ENCODE assay signal across 14 cellular contexts in the genomic region with DNA sequence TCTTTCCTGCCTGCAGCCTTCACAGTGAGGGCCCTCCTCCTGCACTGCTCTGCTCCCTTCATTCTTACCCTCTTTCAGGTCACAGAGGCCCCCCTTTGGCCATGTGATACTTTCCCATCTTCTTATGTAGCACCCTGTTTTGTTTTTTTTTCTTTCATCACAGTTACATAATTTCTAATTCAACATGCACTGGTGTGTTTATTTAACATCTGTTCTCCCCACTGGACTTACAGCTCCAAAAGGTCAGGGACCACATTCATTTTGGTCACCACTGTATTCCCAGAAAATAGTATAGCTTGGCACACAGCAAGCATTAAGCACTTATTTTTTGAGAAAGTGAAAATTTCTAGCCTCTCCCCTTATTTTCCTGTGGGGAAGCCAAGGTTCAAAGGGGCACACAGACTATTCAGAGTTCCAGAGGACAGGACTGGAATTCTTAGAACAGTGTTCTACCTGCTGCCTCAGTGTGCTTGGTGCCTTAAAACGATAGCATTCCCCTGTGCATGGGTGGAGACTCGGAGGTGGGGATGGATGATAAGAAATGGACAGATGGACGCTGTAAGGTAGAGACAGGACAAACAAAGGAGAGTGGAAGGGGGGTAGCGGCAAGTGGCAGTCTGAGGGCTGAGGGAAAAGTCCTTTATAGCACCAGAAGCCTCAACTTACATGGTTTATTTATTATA. TPM values are rescaled to one million over a fixed set of nuclear protein-coding genes. Genes with fewer than 3 reads are reported as not detected.
DNase-seq lines count a peak whose midpoint lies in the region; ATAC-seq and TF ChIP-seq lines count a peak whose summit lies in the region.
"Had no signal": no experiment of that assay in that cellular context is flagged by ENCODE, and none has a peak within 500 bp of the region (broad histone marks: within the 10 kb centered on the region; RNA-seq: fewer than 3 reads in every experiment).

No MANE protein-coding gene starts in this region.

- no peak for DNase-seq in activated naive CD4-positive, alpha-beta T cell treated with Interleukin-2 at 50 U/mL for 16 hours
- no peak for DNase-seq in activated naive CD8-positive, alpha-beta T cell treated with anti-CD3 and anti-CD28 coated beads, Interleukin-2, amount 10 ng/mL, durations not matched to agents 7 days and 5 days
- DNase-seq in right lobe of liver, result no peak
- no peak for DNase-seq in type B pancreatic cell (ENCODE audit: extremely low spot score, unreplicated experiment)
- DNase-seq in GF-D8 (lab: John Stamatoyannopoulos, UW), result no peak
- DNase-seq in activated gamma-delta T cell treated with Interleukin-2 at 50 U/mL for 16 hours, result no peak
- DNase-seq: Karpas-422, lower lobe of right lung, NCI-H1436, NCI-H446, substantia nigra had no signal

- peaks cover 59% of the 10 kb centered on the region for H3K36me3 Mint-ChIP-seq in activated naive CD4-positive, alpha-beta T cell treated with anti-CD3 and anti-CD28 coated beads, Interleukin-2, amount 50 U/mL, for 24 hours
- peaks cover 92% of the 10 kb centered on the region for H3K36me3 Mint-ChIP-seq in activated naive CD8-positive, alpha-beta T cell treated with anti-CD3 and anti-CD28 coated beads, Interleukin-2, amount 10 ng/mL, durations not matched to agents 7 days and 5 days
- peaks cover 6% of the 10 kb centered on the region for H3K36me3 Mint-ChIP-seq in type B pancreatic cell

- POLR2A ChIA-PET in activated naive CD8-positive, alpha-beta T cell treated with anti-CD3 and anti-CD28 coated beads, Interleukin-2, amount 10 ng/mL, durations not matched to agents 7 days and 5 days (lab: Charles Lee), result interaction anchor here (1.0 to 15.0 kb wide), 4 partner anchors 9 to 34 kb away, joined by 3 to 948 read pairs (median 5); no protein-coding TSS in a partner anchor

- H3K27me3 Mint-ChIP-seq in activated naive CD4-positive, alpha-beta T cell treated with anti-CD3 and anti-CD28 coated beads, Interleukin-2, amount 50 U/mL, for 24 hours, result no peaks in the 10 kb centered on the region
- no peaks in the 10 kb centered on the region for H3K27me3 Mint-ChIP-seq in activated naive CD8-positive, alpha-beta T cell treated with anti-CD3 and anti-CD28 coated beads, Interleukin-2, amount 10 ng/mL, durations not matched to agents 7 days and 5 days
- no peaks in the 10 kb centered on the region for H3K27me3 Mint-ChIP-seq in type B pancreatic cell

- ATAC-seq in activated naive CD8-positive, alpha-beta T cell treated with anti-CD3 and anti-CD28 coated beads, Interleukin-2, amount 10 ng/mL, durations not matched to agents 7 days and 5 days (ENCODE audit: low read depth), result no peak
- peak in 3 of 4 donors; percentile 1 to 21 (median 20) for ATAC-seq in right lobe of liver
- ATAC-seq in HG03045 (IDR thresholded peaks at IDR 0.05; ENCODE audit: unreplicated experiment), result no peak

- intact Hi-C loops in right lobe of liver (cut with DNase I), result no loop called here

- H3K9me3 ChIP-seq in right lobe of liver, result no peaks in the 10 kb centered on the region
- H3K9me3 ChIP-seq: lower lobe of right lung had no signal

- peaks cover 77% of the 10 kb centered on the region for H3K4me1 Mint-ChIP-seq in activated naive CD4-positive, alpha-beta T cell treated with anti-CD3 and anti-CD28 coated beads, Interleukin-2, amount 50 U/mL, for 24 hours
- peaks cover 62% of the 10 kb centered on the region for H3K4me1 Mint-ChIP-seq in activated naive CD8-positive, alpha-beta T cell treated with anti-CD3 and anti-CD28 coated beads, Interleukin-2, amount 10 ng/mL, durations not matched to agents 7 days and 5 days
- peaks cover 22% of the 10 kb centered on the region for H3K4me1 Mint-ChIP-seq in type B pancreatic cell (ENCODE audit: unreplicated experiment)

- no peaks in the 10 kb centered on the region for H3K27me3 ChIP-seq in right lobe of liver

- peak overlapping the region; percentile 99 for H3K27ac Mint-ChIP-seq in activated naive CD4-positive, alpha-beta T cell treated with anti-CD3 and anti-CD28 coated beads, Interleukin-2, amount 50 U/mL, for 24 hours
- H3K27ac Mint-ChIP-seq in activated naive CD8-positive, alpha-beta T cell treated with anti-CD3 and anti-CD28 coated beads, Interleukin-2, amount 10 ng/mL, durations not matched to agents 7 days and 5 days, result peak overlapping the region; percentile 97
- peak overlapping the region; percentile 12 for H3K27ac Mint-ChIP-seq in type B pancreatic cell

- WGBS in right lobe of liver (ENCODE audit: insufficient coverage, low coverage, low lambda C conversion rate, missing lambda C conversion rate), result 45% methylated on average over 4 of the region's 4 CpGs

- peak overlapping the region in 2 of 3 donors; percentile 48 to 51 for H3K27ac ChIP-seq in right lobe of liver

- H3K4me3 ChIP-seq in right lobe of liver, result no peak overlapping the region

- H3K4me3 Mint-ChIP-seq in activated naive CD4-positive, alpha-beta T cell treated with anti-CD3 and anti-CD28 coated beads, Interleukin-2, amount 50 U/mL, for 24 hours, result peak overlapping the region; percentile 100
- peak overlapping the region; percentile 98 for H3K4me3 Mint-ChIP-seq in activated naive CD8-positive, alpha-beta T cell treated with anti-CD3 and anti-CD28 coated beads, Interleukin-2, amount 10 ng/mL, durations not matched to agents 7 days and 5 days
- peak overlapping the region; percentile 5 for H3K4me3 Mint-ChIP-seq in type B pancreatic cell

- H3K36me3 ChIP-seq in right lobe of liver, result peaks cover 0 to 7% (median 0%) of the 10 kb centered on the region in 4 donors

- TF ChIP-seq CTCF in right lobe of liver (IDR thresholded peaks at IDR 0.05) (no peak), type B pancreatic cell (conservative IDR thresholded peaks at IDR 0.05) (no peak)

- TF ChIP-seq POLR2A in right lobe of liver (IDR thresholded peaks at IDR 0.05), result no peak

- no peaks in the 10 kb centered on the region for H3K9me3 Mint-ChIP-seq in activated naive CD4-positive, alpha-beta T cell treated with anti-CD3 and anti-CD28 coated beads, Interleukin-2, amount 50 U/mL, for 24 hours
- no peaks in the 10 kb centered on the region for H3K9me3 Mint-ChIP-seq in activated naive CD8-positive, alpha-beta T cell treated with anti-CD3 and anti-CD28 coated beads, Interleukin-2, amount 10 ng/mL, durations not matched to agents 7 days and 5 days
- H3K9me3 Mint-ChIP-seq in type B pancreatic cell, result no peaks in the 10 kb centered on the region

- H3K4me1 ChIP-seq in right lobe of liver, result peaks cover 0 to 78% (median 37%) of the 10 kb centered on the region in 4 donors

RNA-seq across cellular contexts. Expression of a gene that starts 5.3 kb away (rescaled TPM):
- 100 to 1,000 TPM; 293 to 299 TPM for total RNA-seq in activated naive CD8-positive, alpha-beta T cell treated with anti-CD3 and anti-CD28 coated beads, Interleukin-2, amount 10 ng/mL, durations not matched to agents 7 days and 5 days
- total RNA-seq in right lobe of liver (10 to 100 TPM in 5 of 6 experiments, 1 to 10 TPM in 1; 9.6 to 18.6 (median 13.9) TPM), type B pancreatic cell (ENCODE audit: low replicate concordance) (6.3 and 12.7 TPM in 2 replicates)

RNA-seq across cellular contexts. Expression of a gene that starts 32.4 kb away (rescaled TPM):
- total RNA-seq in activated naive CD8-positive, alpha-beta T cell treated with anti-CD3 and anti-CD28 coated beads, Interleukin-2, amount 10 ng/mL, durations not matched to agents 7 days and 5 days, result 10 to 100 TPM; 30.5 to 33.9 TPM
- under 1 TPM in 5 of 6 experiments, not detected in 1; 0.15 to 0.58 (median 0.26) TPM for total RNA-seq in right lobe of liver
- 0.72 and 3.4 TPM in 2 replicates for total RNA-seq in type B pancreatic cell (ENCODE audit: low replicate concordance)
- total RNA-seq: dermis microvascular lymphatic vessel endothelial cell had no signal

RNA-seq across cellular contexts. Expression of a gene that starts 55.1 kb away (rescaled TPM):
- total RNA-seq in activated naive CD8-positive, alpha-beta T cell treated with anti-CD3 and anti-CD28 coated beads, Interleukin-2, amount 10 ng/mL, durations not matched to agents 7 days and 5 days, result 10 to 100 TPM; 44.1 to 46.5 TPM
- total RNA-seq in right lobe of liver (10 to 100 TPM; 21.9 to 35.0 (median 27.8) TPM), type B pancreatic cell (ENCODE audit: low replicate concordance) (41.0 and 45.1 TPM in 2 replicates)

RNA-seq across cellular contexts. Expression of a gene that starts 55.2 kb away (rescaled TPM):
- total RNA-seq in activated naive CD8-positive, alpha-beta T cell treated with anti-CD3 and anti-CD28 coated beads, Interleukin-2, amount 10 ng/mL, durations not matched to agents 7 days and 5 days, result 10 to 100 TPM; 36.7 to 37.1 TPM
- total RNA-seq in right lobe of liver (10 to 100 TPM; 16.7 to 37.2 (median 22.9) TPM), type B pancreatic cell (ENCODE audit: low replicate concordance) (42.6 and 61.3 TPM in 2 replicates)

Comparison
In these comparisons a context has a peak if more than half of its experiments do, and no peak if none do; other contexts are left out.
1. H3K27ac Mint-ChIP-seq: peak in every context shown above with its lines; median percentile 99 in activated naive CD4-positive, alpha-beta T cell treated with anti-CD3 and anti-CD28 coated beads, Interleukin-2, amount 50 U/mL, for 24 hours; 97 in activated naive CD8-positive, alpha-beta T cell treated with anti-CD3 and anti-CD28 coated beads, Interleukin-2, amount 10 ng/mL, durations not matched to agents 7 days and 5 days; 12 in type B pancreatic cell.
2. H3K4me3 Mint-ChIP-seq: peak in every context shown above with its lines; median percentile 100 in activated naive CD4-positive, alpha-beta T cell treated with anti-CD3 and anti-CD28 coated beads, Interleukin-2, amount 50 U/mL, for 24 hours; 98 in activated naive CD8-positive, alpha-beta T cell treated with anti-CD3 and anti-CD28 coated beads, Interleukin-2, amount 10 ng/mL, durations not matched to agents 7 days and 5 days; 5 in type B pancreatic cell.
3. ATAC-seq: peak in right lobe of liver (3 of 4); none in activated naive CD8-positive, alpha-beta T cell treated with anti-CD3 and anti-CD28 coated beads, Interleukin-2, amount 10 ng/mL, durations not matched to agents 7 days and 5 days (single experiment) and HG03045 (single experiment).
4. RNA of a gene that starts 5.3 kb away (total RNA-seq): 293 to 299 TPM in activated naive CD8-positive, alpha-beta T cell treated with anti-CD3 and anti-CD28 coated beads, Interleukin-2, amount 10 ng/mL, durations not matched to agents 7 days and 5 days; 9.6 to 18.6 TPM in right lobe of liver and 6.3 to 12.7 TPM in type B pancreatic cell; every median in the first group is over 10 times any median in the second.